Comparison of ENCODE assay signal across 9 cellular contexts in genomic region chr10:89373916-89374711, GRCh38. TPM values are rescaled to one million over a fixed set of nuclear protein-coding genes. Genes with fewer than 3 reads are reported as not detected.
DNase-seq lines count a peak whose midpoint lies in the region; ATAC-seq and TF ChIP-seq lines count a peak whose summit lies in the region.
"Had no signal": no experiment of that assay in that cellular context is flagged by ENCODE, and none has a peak within 500 bp of the region (broad histone marks: within the 10 kb centered on the region; RNA-seq: fewer than 3 reads in every experiment).

No MANE protein-coding gene starts in this region.

- no peak for TF ChIP-seq CTCF in osteocyte (IDR thresholded peaks at IDR 0.05)

- ATAC-seq in GM18519 (IDR thresholded peaks at IDR 0.05; ENCODE audit: low FRiP score, unreplicated experiment): no peak
- no peak for ATAC-seq in stimulated activated naive B cell treated with anti-CD40 and anti-IgM and Interleukin-4, amounts not matched to agents 10 μg/mL and 1 μg/mL and 100 μg/mL, for 72 hours (replicated peaks)

- H3K27me3 Mint-ChIP-seq in osteocyte (ENCODE audit: unreplicated experiment): no peaks in the 10 kb centered on the region
- H3K27me3 Mint-ChIP-seq in stimulated activated naive B cell treated with anti-CD40 and anti-IgM and Interleukin-4, amounts not matched to agents 10 μg/mL and 1 μg/mL and 100 μg/mL, for 72 hours: no peaks in the 10 kb centered on the region

- H3K27ac Mint-ChIP-seq in osteocyte (ENCODE audit: unreplicated experiment): peak overlapping the region; percentile 83
- no peak overlapping the region for H3K27ac Mint-ChIP-seq in stimulated activated naive B cell treated with anti-CD40 and anti-IgM and Interleukin-4, amounts not matched to agents 10 μg/mL and 1 μg/mL and 100 μg/mL, for 72 hours

- H3K9me3 Mint-ChIP-seq in osteocyte (ENCODE audit: unreplicated experiment): no peaks in the 10 kb centered on the region
- no peaks in the 10 kb centered on the region for H3K9me3 Mint-ChIP-seq in stimulated activated naive B cell treated with anti-CD40 and anti-IgM and Interleukin-4, amounts not matched to agents 10 μg/mL and 1 μg/mL and 100 μg/mL, for 72 hours

- peak in 12 of 14 donors; percentile 21 to 92 (median 77) for DNase-seq in C1 segment of cervical spinal cord (lab: John Stamatoyannopoulos, UW)
- peak; percentile 21 for DNase-seq in RKO (ENCODE audit: low spot score)
- peak; percentile 98 for DNase-seq in fibroblast of peridontal ligament (ENCODE audit: extremely low read depth)
- no peak for DNase-seq in osteocyte (ENCODE audit: extremely low spot score, unreplicated experiment)
- DNase-seq in NCI-H187 (lab: John Stamatoyannopoulos, UW): no peak
- no peak for DNase-seq in stimulated activated naive B cell treated with anti-CD40 and anti-IgM and Interleukin-4, amounts not matched to agents 10 μg/mL and 1 μg/mL and 100 μg/mL, for 72 hours
- no peak for DNase-seq in NCI-H2227 treated with DMSO at 0.1 percent for 48 hours (lab: John Stamatoyannopoulos, UW)

- H3K4me1 Mint-ChIP-seq in osteocyte (ENCODE audit: unreplicated experiment): peaks cover 29% of the 10 kb centered on the region
- H3K4me1 Mint-ChIP-seq in stimulated activated naive B cell treated with anti-CD40 and anti-IgM and Interleukin-4, amounts not matched to agents 10 μg/mL and 1 μg/mL and 100 μg/mL, for 72 hours: peaks cover 3 to 5% of the 10 kb centered on the region in 2 donors

- H3K4me3 Mint-ChIP-seq in osteocyte (ENCODE audit: unreplicated experiment): no peak overlapping the region
- no peak overlapping the region for H3K4me3 Mint-ChIP-seq in stimulated activated naive B cell treated with anti-CD40 and anti-IgM and Interleukin-4, amounts not matched to agents 10 μg/mL and 1 μg/mL and 100 μg/mL, for 72 hours

- no peaks in the 10 kb centered on the region for H3K36me3 Mint-ChIP-seq in osteocyte (ENCODE audit: unreplicated experiment)
- no peaks in the 10 kb centered on the region for H3K36me3 Mint-ChIP-seq in stimulated activated naive B cell treated with anti-CD40 and anti-IgM and Interleukin-4, amounts not matched to agents 10 μg/mL and 1 μg/mL and 100 μg/mL, for 72 hours

RNA-seq across cellular contexts. Expression of gene IFIT1B, which starts 3.7 kb away (rescaled TPM):
- not detected in 2 replicates for total RNA-seq in osteocyte
- total RNA-seq: activated CD8-positive, alpha-beta memory T cell treated with anti-CD3 and anti-CD28 coated beads for 36 hours had no signal

RNA-seq across cellular contexts. Expression of gene IFIT1, which starts 18.3 kb away (rescaled TPM):
- 20.4 and 21.5 TPM in 2 replicates for total RNA-seq in osteocyte

RNA-seq across cellular contexts. Expression of gene IFIT5, which starts 40.3 kb away (rescaled TPM):
- 22.5 and 22.7 TPM in 2 replicates for total RNA-seq in osteocyte

RNA-seq across cellular contexts. Expression of gene IFIT3, which starts 46.3 kb away (rescaled TPM):
- total RNA-seq in osteocyte: 19.9 and 22.7 TPM in 2 replicates

Comparison
In these comparisons a context has a peak if more than half of its experiments do, and no peak if none do; other contexts are left out.
1. DNase-seq: peak in C1 segment of cervical spinal cord (12 of 14), RKO (single experiment) and fibroblast of peridontal ligament (single experiment); none in osteocyte (single experiment), NCI-H187 (0 of 2), stimulated activated naive B cell treated with anti-CD40 and anti-IgM and Interleukin-4, amounts not matched to agents 10 μg/mL and 1 μg/mL and 100 μg/mL, for 72 hours (single experiment) and NCI-H2227 treated with DMSO at 0.1 percent for 48 hours (single experiment).